Comparison of ENCODE assay signal across 8 cellular contexts in the genomic region with DNA sequence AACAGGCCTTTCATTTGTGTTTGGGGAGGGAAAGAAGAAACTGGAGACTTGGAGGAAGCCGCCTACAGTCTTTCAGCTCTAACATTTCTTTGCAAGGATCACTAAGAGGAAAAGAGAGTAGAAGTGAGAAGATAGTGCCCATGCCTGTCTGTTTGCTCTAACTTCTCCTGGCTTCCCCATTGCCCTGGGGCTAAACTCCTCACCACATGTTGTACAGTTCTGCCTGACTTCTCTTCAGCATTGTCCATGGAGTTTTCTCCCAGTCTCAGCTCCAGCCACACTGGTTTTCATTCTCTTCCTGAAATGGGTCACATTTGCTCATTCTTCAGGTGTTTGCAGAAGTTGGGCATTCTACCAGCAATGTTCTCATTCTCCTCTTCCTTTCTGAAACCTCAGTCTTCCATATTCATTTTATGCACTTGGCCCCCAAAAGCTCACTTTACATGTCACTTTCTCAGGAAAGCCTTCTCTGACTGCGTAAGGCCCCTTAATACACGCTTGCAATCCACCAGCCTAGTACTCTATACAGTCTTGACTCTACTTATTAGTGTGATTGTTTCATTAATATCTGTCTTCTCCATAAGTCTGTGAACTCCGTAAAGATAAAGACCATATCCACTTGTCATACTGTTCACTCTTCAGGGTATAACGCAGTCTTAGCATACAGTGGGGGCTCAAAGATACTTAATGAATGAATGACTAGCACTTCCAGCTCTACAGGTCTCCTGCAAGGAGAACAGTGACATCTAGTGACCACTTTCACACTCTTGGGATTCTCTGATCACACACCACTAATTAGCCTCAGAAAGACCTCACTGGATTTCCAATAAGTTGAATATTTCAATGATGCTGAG. TPM values are rescaled to one million over a fixed set of nuclear protein-coding genes. Genes with fewer than 3 reads are reported as not detected.
A peak's percentile ranks its signal among the peaks of the same experiment; 100 is the strongest.
DNase-seq lines count a peak whose midpoint lies in the region; ATAC-seq, FAIRE-seq and TF ChIP-seq lines count a peak whose summit lies in the region.

No MANE protein-coding gene starts in this region.

- intact Hi-C loops in K562 (cut with micrococcal nuclease), result loop anchor here (1.0 to 5.0 kb wide), 4 partner anchors 58 to 1055 kb away; a partner anchor contains a TSS

- TF ChIP-seq RAD21 in A549 (conservative IDR thresholded peaks at IDR 0.05 in 1 of 2, IDR thresholded peaks at IDR 0.05 in 1 of 2), result peak; percentile 82 to 84
- peak; percentile 72 to 74 for TF ChIP-seq RAD21 in K562 (CRISPR knock-in tag; conservative IDR thresholded peaks at IDR 0.05 in 1 of 2, IDR thresholded peaks at IDR 0.05 in 1 of 2)

- no peaks in the 10 kb centered on the region for H3K9me1 ChIP-seq in K562 (ENCODE audit: control insufficient read depth, insufficient read depth, low read length)

- CTCF ChIA-PET in A549 (lab: Yijun Ruan, JAX), result interaction anchor here (0.6 to 10.4 kb wide), 23 partner anchors 10 to 1491 kb away, joined by 3 to 79 read pairs (median 4); no protein-coding TSS in a partner anchor
- CTCF ChIA-PET in K562 (lab: Yijun Ruan, JAX; ENCODE audit: low intra/inter-chr PET ratio), result interaction anchor here (0.9 to 1.3 kb wide), 3 partner anchors 497 to 1052 kb away, joined by 3 read pairs; no protein-coding TSS in a partner anchor

- peak overlapping the region; percentile 47 to 64 for H3K27ac ChIP-seq in A549
- no peak overlapping the region for H3K27ac ChIP-seq in K562 (ENCODE audit: extremely low read depth, low read depth, low read length)

- TF ChIP-seq EP300 in A549 (IDR thresholded peaks at IDR 0.05), result no peak
- TF ChIP-seq EP300 in K562 (IDR thresholded peaks at IDR 0.05; ENCODE audit: low read length), result no peak

- in situ Hi-C loops in K562 (cut with MboI), result no loop called here

- POLR2A ChIA-PET in A549 (lab: Yijun Ruan, JAX) (interaction anchor here (0.7 kb wide), 1 partner anchor 244 kb away, joined by 4 read pairs; no protein-coding TSS in a partner anchor), K562 (lab: Yijun Ruan, JAX) (interaction anchor here (0.7 to 0.8 kb wide), 2 partner anchors 11 to 99 kb away, joined by 3 to 4 read pairs; no protein-coding TSS in a partner anchor)

- no TSS peak for BruUV-seq in K562 (replicated peaks; lab: Mats Ljungman, UMichigan)

- no peak overlapping the region for H3K4me3 ChIP-seq in A549
- H3K4me3 ChIP-seq in K562, result no peak overlapping the region

- H3K4me2 ChIP-seq in A549, result no peak overlapping the region
- no peak overlapping the region for H3K4me2 ChIP-seq in K562 (ENCODE audit: insufficient read depth, low read length)

- 81% methylated on average over 5 of the region's 5 CpGs for WGBS in A549 (ENCODE audit: missing lambda C conversion rate)
- 5% methylated on average over 5 of the region's 5 CpGs for WGBS in K562 (ENCODE audit: insufficient coverage, low coverage, missing lambda C conversion rate)

- TF ChIP-seq CTCF in A549 (IDR thresholded peaks at IDR 0.05) (peak; percentile 91), K562 (IDR thresholded peaks at IDR 0.05 in 2 of 3, conservative IDR thresholded peaks at IDR 0.05 in 1 of 3; ENCODE audit: insufficient read depth in 2 of 3, low read depth in 1 of 3, low read length in 3 of 3) (peak; percentile 47 to 68 (median 58))

- no peaks in the 10 kb centered on the region for H3K79me2 ChIP-seq in K562 (ENCODE audit: control insufficient read depth, insufficient read depth, low read length)

- no peak overlapping the region for H3K9ac ChIP-seq in K562 (ENCODE audit: insufficient read depth in 1 of 2, low read depth in 2 of 2, low read length in 2 of 2)

- peak; percentile 90 to 95 for ATAC-seq in A549
- peak; percentile 88 for ATAC-seq in K562
- ATAC-seq in GM21515 (IDR thresholded peaks at IDR 0.05; ENCODE audit: unreplicated experiment), result no peak
- ATAC-seq in HG03135 (IDR thresholded peaks at IDR 0.05; ENCODE audit: unreplicated experiment), result no peak

- DNase-seq in A549 (ENCODE audit: low read depth in 1 of 2, low spot score in 1 of 2) (peak; percentile 21 to 53), GM12891 (ENCODE audit: insufficient read length, low spot score) (no peak), M059J (ENCODE audit: low read depth) (peak; percentile 52), K562 (ENCODE audit: extremely low read depth in 1 of 4, low spot score in 3 of 4) (peak in 3 of 4 experiments; percentile 9 to 40 (median 18)), kidney glomerular epithelial cell (lab: John Stamatoyannopoulos, UW) (peak; percentile 11)
- no peak for DNase-seq in activated naive CD4-positive, alpha-beta T cell treated with anti-CD3 and anti-CD28 coated beads, Interleukin-2, amount 50 U/mL, for 16 hours

- no peak for TF ChIP-seq POLR2A in A549 (IDR thresholded peaks at IDR 0.05; ENCODE audit: low read length)
- no peak for TF ChIP-seq POLR2A in GM12891 (IDR thresholded peaks at IDR 0.05; ENCODE audit: low read depth, low read length)
- no peak for TF ChIP-seq POLR2A in K562 (conservative IDR thresholded peaks at IDR 0.05)

- H3K9me3 ChIP-seq in A549, result no peaks in the 10 kb centered on the region
- no peaks in the 10 kb centered on the region for H3K9me3 ChIP-seq in K562 (replicated peaks; ENCODE audit: control insufficient read depth, insufficient read depth, low read depth, low read length)

- H3K4me1 ChIP-seq in A549 (peaks cover 7% of the 10 kb centered on the region; the same call in 2 of the 3 replicates), K562 (replicated peaks in 1 of 2; ENCODE audit: control insufficient read depth in 2 of 2, insufficient read depth in 2 of 2, low read length in 2 of 2) (no peaks in the 10 kb centered on the region)

- peak; percentile 32 for FAIRE-seq in A549 (lab: Jason Lieb, UNC)
- peak; percentile 77 for FAIRE-seq in GM12891 (lab: Jason Lieb, UNC)
- peak; percentile 75 for FAIRE-seq in K562 (lab: Jason Lieb, UNC)

- H4K20me1 ChIP-seq in K562 (replicated peaks; ENCODE audit: control insufficient read depth, insufficient read depth, low read length), result no peaks in the 10 kb centered on the region

- no peak overlapping the region for H2AFZ ChIP-seq in K562 (ENCODE audit: low read depth, low read length)

- no peaks in the 10 kb centered on the region for H3K36me3 ChIP-seq in K562 (ENCODE audit: control insufficient read depth, insufficient read depth, low read length)

- no peaks in the 10 kb centered on the region for H3K27me3 ChIP-seq in K562 (ENCODE audit: control insufficient read depth in 2 of 2, insufficient read depth in 2 of 2, low read length in 2 of 2)

TF ChIP-seq in A549, 52 proteins besides CTCF, POLR2A, EP300 and RAD21 (continues in another document):
- TF ChIP-seq, protein P1, sequence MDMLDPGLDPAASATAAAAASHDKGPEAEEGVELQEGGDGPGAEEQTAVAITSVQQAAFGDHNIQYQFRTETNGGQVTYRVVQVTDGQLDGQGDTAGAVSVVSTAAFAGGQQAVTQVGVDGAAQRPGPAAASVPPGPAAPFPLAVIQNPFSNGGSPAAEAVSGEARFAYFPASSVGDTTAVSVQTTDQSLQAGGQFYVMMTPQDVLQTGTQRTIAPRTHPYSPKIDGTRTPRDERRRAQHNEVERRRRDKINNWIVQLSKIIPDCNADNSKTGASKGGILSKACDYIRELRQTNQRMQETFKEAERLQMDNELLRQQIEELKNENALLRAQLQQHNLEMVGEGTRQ (IDR thresholded peaks at IDR 0.05), result no peak
- peak; percentile 74 for TF ChIP-seq SMC3 (IDR thresholded peaks at IDR 0.05)

TF ChIP-seq in GM12891, 5 proteins besides CTCF, POLR2A, EP300 and RAD21:
- TF ChIP-seq POU2F2 (IDR thresholded peaks at IDR 0.05; ENCODE audit: low read depth, low read length) (no peak), TAF1 (IDR thresholded peaks at IDR 0.05; ENCODE audit: low read depth, low read length) (no peak), PAX5 (IDR thresholded peaks at IDR 0.05; ENCODE audit: insufficient read depth, low read length, severe bottlenecking) (no peak), POLR2AphosphoS5 (IDR thresholded peaks at IDR 0.05; ENCODE audit: low read depth, low read length) (no peak), SPI1 (IDR thresholded peaks at IDR 0.05; ENCODE audit: low read depth, low read length) (no peak)
TF ChIP-seq in GM12891: peak in this region for 0.

TF ChIP-seq in K562, 482 proteins besides CTCF, POLR2A, EP300 and RAD21 (continues in another document):
- no peak for TF ChIP-seq FOXP1 (CRISPR knock-in tag; IDR thresholded peaks at IDR 0.05)
- TF ChIP-seq ZNF24 (IDR thresholded peaks at IDR 0.05), result peak; percentile 75
- TF ChIP-seq SMC3 (conservative IDR thresholded peaks at IDR 0.05; ENCODE audit: insufficient read depth, low read depth, low read length), result 0 out of 2 replicates have a peak, but pooled peaks have one; percentile 19
- TF ChIP-seq ZEB2 (IDR thresholded peaks at IDR 0.05), result no peak
- no peak for TF ChIP-seq KDM5B (IDR thresholded peaks at IDR 0.05; ENCODE audit: insufficient replicate concordance, low read depth, low read length)
- TF ChIP-seq TEAD2 (tag; IDR thresholded peaks at IDR 0.05), result no peak

RNA-seq across cellular contexts. Expression of a gene that starts 40.2 kb away (rescaled TPM):
- polyA plus RNA-seq in A549 (2011; rRNA removed), result 23.8 and 29.0 TPM in 2 replicates
- 7.7 and 10.0 TPM in 2 replicates for polyA plus RNA-seq in A549 (2012; cell fraction: cytosol; rRNA removed)
- 13.6 and 17.2 TPM in 2 replicates for polyA plus RNA-seq in A549 (2012; cell fraction: nucleus; rRNA removed)
- polyA plus RNA-seq in A549 (2017; fragmentation: RNase III; extraction: RNeasy Plus Mini Kit Qiagen cat#74134 plus additional on column Dnase treatment), result 16.9 to 17.6 TPM (median 17.4 TPM) in 3 replicates
- polyA minus RNA-seq in A549 (2011; rRNA and poly(A)+ RNA removed), result 47.5 and 63.6 TPM in 2 replicates
- 4.7 TPM for polyA plus RNA-seq in GM12891 (2012; ENCODE audit: low read depth, missing spikeins)
- total RNA-seq in M059J (2014; rRNA removed; shearing (Covaris generic)), result 20.8 and 26.9 TPM in 2 replicates
- total RNA-seq in K562 (2011; cell fraction: chromatin; rRNA removed; ENCODE audit: low replicate concordance), result 14.2 and 15.9 TPM in 2 replicates
- total RNA-seq in K562 (2011; cell fraction: nucleolus; rRNA removed), result 10.7 TPM in 2 replicates
- 11.1 and 11.5 TPM in 2 replicates for total RNA-seq in K562 (2011; cell fraction: nucleoplasm; rRNA removed)
- 4.4 and 5.8 TPM in 2 replicates for total RNA-seq in K562 (2014; rRNA removed)
- 3.9 and 4.9 TPM in 2 replicates for total RNA-seq in K562 (2014; rRNA removed; fragmentation: Illumina TruSeq; extraction: Trizol)
- 5.8 and 5.9 TPM in 2 replicates for total RNA-seq in K562 (2015; rRNA removed; fragmentation: Illumina TruSeq; extraction: Trizol)
- 8.2 and 9.4 TPM in 2 replicates for total RNA-seq in K562 (2021)
- polyA plus RNA-seq in K562 (2011; rRNA removed), result 7.3 and 9.3 TPM in 2 replicates
- polyA plus RNA-seq in K562 (2011; cell fraction: cytosol; rRNA removed), result 6.6 and 7.3 TPM in 2 replicates
- 6.5 and 9.3 TPM in 2 replicates for polyA plus RNA-seq in K562 (2011; cell fraction: nucleus; rRNA removed)
- 5.3 and 6.1 TPM in 2 replicates for polyA plus RNA-seq in K562 (2012)
- 5.8 and 6.4 TPM in 2 replicates for polyA plus RNA-seq in K562 (2014; fragmentation: Illumina TruSeq; extraction: Trizol)
- 1 to 10 TPM; 7.6 to 9.3 TPM for polyA plus RNA-seq in K562 (2014; fragmentation: Nextera tagmentation; extraction: Ambion mirVana)
- 3.5 and 3.6 TPM in 2 replicates for polyA plus RNA-seq in K562 (2014; rRNA removed)
- 13.6 and 18.4 TPM in 2 replicates for polyA minus RNA-seq in K562 (2011; rRNA and poly(A)+ RNA removed)
- 4.6 and 6.0 TPM in 2 replicates for polyA minus RNA-seq in K562 (2011; cell fraction: cytosol; rRNA and poly(A)+ RNA removed)
- polyA minus RNA-seq in K562 (2011; cell fraction: nucleus; rRNA and poly(A)+ RNA removed), result 8.3 and 10.7 TPM in 2 replicates

Comparison
In these comparisons a context has a peak if more than half of its experiments do, and no peak if none do; other contexts are left out.
1. ATAC-seq: peak in A549 (2 of 2) and K562 (single experiment); none in GM21515 (single experiment) and HG03135 (single experiment).
2. DNase-seq: peak in A549 (2 of 2), M059J (single experiment), K562 (3 of 4) and kidney glomerular epithelial cell (single experiment); none in GM12891 (single experiment) and activated naive CD4-positive, alpha-beta T cell treated with anti-CD3 and anti-CD28 coated beads, Interleukin-2, amount 50 U/mL, for 16 hours (single experiment).